Comparison of ENCODE assay signal across 8 cellular contexts in genomic region chrX:17860811-17861495, GRCh38. TPM values are rescaled to one million over a fixed set of nuclear protein-coding genes. Genes with fewer than 3 reads are reported as not detected.
DNase-seq lines count a peak whose midpoint lies in the region; TF ChIP-seq lines count a peak whose summit lies in the region.

RAI2 (minus strand) TSS chrX:17861298; CDS start chrX:17802010, 59,288 bp downstream.

- H3K4me1 ChIP-seq in vagina, result no peaks in the 10 kb centered on the region

- intact Hi-C loops in vagina (cut with DNase I), result no loop called here

- DNase-seq in DMS 273 (lab: John Stamatoyannopoulos, UW; ENCODE audit: unreplicated experiment) (peak; percentile 31), DMS 273 treated with DMSO at 0.1 percent for 48 hours (lab: John Stamatoyannopoulos, UW) (no peak), epithelial cell of proximal tubule (ENCODE audit: low read depth) (no peak), nephron progenitor cell (peak; percentile 71), vagina (ENCODE audit: extremely low spot score in 2 of 2) (peak in 1 of 2 donors; percentile 89), hepatic stellate cell (ENCODE audit: low spot score) (no peak), DMS79 (lab: John Stamatoyannopoulos, UW) (no peak)
- DNase-seq in activated CD4-positive, alpha-beta T cell treated with anti-CD3 and anti-CD28 coated beads for 1 hour, result peak; percentile 23

- no peaks in the 10 kb centered on the region for H3K9me3 Mint-ChIP-seq in nephron progenitor cell

- H3K27me3 ChIP-seq in vagina, result no peaks in the 10 kb centered on the region

- no peaks in the 10 kb centered on the region for H3K36me3 Mint-ChIP-seq in nephron progenitor cell (ENCODE audit: low read depth)

- peaks cover 92% of the 10 kb centered on the region for H3K27me3 Mint-ChIP-seq in nephron progenitor cell (ENCODE audit: low read depth, poor library complexity)

- H3K27ac Mint-ChIP-seq in nephron progenitor cell, result no peak within 1 kb of the TSS

- peak within 1 kb of the TSS; percentile 69 for H3K27ac ChIP-seq in vagina

- no peak for TF ChIP-seq CTCF in epithelial cell of proximal tubule (conservative IDR thresholded peaks at IDR 0.05; ENCODE audit: low read depth, low read length)
- no peak for TF ChIP-seq CTCF in nephron progenitor cell (IDR thresholded peaks at IDR 0.05)
- no peak for TF ChIP-seq CTCF in vagina (IDR thresholded peaks at IDR 0.05)

- H3K4me3 ChIP-seq in epithelial cell of proximal tubule (ENCODE audit: low read depth, low read length) (peak within 1 kb of the TSS; percentile 48), vagina (peak within 1 kb of the TSS; percentile 56 to 62)

- H3K36me3 ChIP-seq in vagina, result no peaks in the 10 kb centered on the region

- H3K4me3 Mint-ChIP-seq in nephron progenitor cell, result peak within 1 kb of the TSS; percentile 79

- H3K4me1 Mint-ChIP-seq in nephron progenitor cell, result peaks cover 6% of the 10 kb centered on the region

- no peak for TF ChIP-seq POLR2A in vagina (IDR thresholded peaks at IDR 0.05)

- no peaks in the 10 kb centered on the region for H3K9me3 ChIP-seq in vagina

RNA-seq across cellular contexts. Expression of gene RAI2, which starts in this region (rescaled TPM):
- total RNA-seq in epithelial cell of proximal tubule (0.17 TPM in 1 of 2 replicates, not detected in the other), vagina (47.4 TPM)

Comparison
In these comparisons a context has a peak if more than half of its experiments do, and no peak if none do; other contexts are left out.
1. RNA of gene RAI2 (total RNA-seq): 47.4 TPM in vagina (single experiment); 0.17 TPM in epithelial cell of proximal tubule; every median in the first group is over 10 times any median in the second.
2. DNase-seq: peak in DMS 273 (single experiment), activated CD4-positive, alpha-beta T cell treated with anti-CD3 and anti-CD28 coated beads for 1 hour (single experiment) and nephron progenitor cell (single experiment); none in DMS 273 treated with DMSO at 0.1 percent for 48 hours (single experiment), epithelial cell of proximal tubule (single experiment), hepatic stellate cell (single experiment) and DMS79 (single experiment).